ENCODE assay signal across 11 cellular contexts in genomic region chr15:65533057-65533752, GRCh38. TPM values are rescaled to one million over a fixed set of nuclear protein-coding genes. Genes with fewer than 3 reads are reported as not detected.
DNase-seq lines count a peak whose midpoint lies in the region; ATAC-seq and TF ChIP-seq lines count a peak whose summit lies in the region.
"Had no signal": no experiment of that assay in that cellular context is flagged by ENCODE, and none has a peak within 500 bp of the region (broad histone marks: within the 10 kb centered on the region; RNA-seq: fewer than 3 reads in every experiment).

No MANE protein-coding gene starts in this region.

- POLR2A ChIA-PET in PC-3 (lab: Charles Lee; ENCODE audit: unreplicated experiment) = no interaction called here

- peak; percentile 6 for DNase-seq in NCI-H510A treated with DMSO at 0.1 percent for 48 hours (lab: John Stamatoyannopoulos, UW)
- DNase-seq in NCI-H510A (lab: John Stamatoyannopoulos, UW) = no peak
- DNase-seq in PC-3 = no peak
- no peak for DNase-seq in sigmoid colon
- no peak for DNase-seq in OCI-M1 (lab: John Stamatoyannopoulos, UW)
- DNase-seq in stimulated activated CD4-positive, alpha-beta T cell treated with anti-CD3 and anti-CD28 coated beads, Interleukin-4, amount 100 ng/mL, for 4 hours = no peak

- ATAC-seq in PC-3 (no peak), esophagus mucosa (peak; percentile 68), GM21529 (IDR thresholded peaks at IDR 0.05; ENCODE audit: unreplicated experiment) (no peak)
- ATAC-seq: gastroesophageal sphincter had no signal

- peak overlapping the region; percentile 10; the same call in 1 of the 2 replicates for H3K27ac ChIP-seq in PC-3 (ENCODE audit: low read length)
- peak overlapping the region in 3 of 4 donors; percentile 57 to 84 (median 81) for H3K27ac ChIP-seq in sigmoid colon
- H3K27ac ChIP-seq: ascending aorta, gastroesophageal sphincter, tibial nerve had no signal

- intact Hi-C loops in PC-3 (cut with micrococcal nuclease) = loop anchor here (5.0 kb wide), 1 partner anchor 44 kb away; no protein-coding TSS in a partner anchor
- intact Hi-C loops in sigmoid colon (cut with DNase I) = no loop called here

- H3K36me3 ChIP-seq in PC-3 (ENCODE audit: low read depth, low read length) (no peaks in the 10 kb centered on the region), sigmoid colon (no peaks in the 10 kb centered on the region)
- H3K36me3 ChIP-seq: ascending aorta, gastroesophageal sphincter had no signal

- CTCF ChIA-PET in PC-3 (lab: Charles Lee) = no interaction called here

- WGBS in sigmoid colon, 2 donors = 37 to 75% methylated on average over 5 of the region's 5 CpGs

- H3K9me3 ChIP-seq in PC-3 (ENCODE audit: low read length) (no peaks in the 10 kb centered on the region), sigmoid colon (no peaks in the 10 kb centered on the region)
- H3K9me3 ChIP-seq: ascending aorta, gastroesophageal sphincter, tibial nerve had no signal

- H3F3A ChIP-seq in PC-3 (ENCODE audit: low read length, unreplicated experiment) = no peaks in the 10 kb centered on the region

- peak overlapping the region; percentile 97 for H3K4me2 ChIP-seq in PC-3 (ENCODE audit: low read length)

- no peak overlapping the region for H2AFZ ChIP-seq in PC-3 (ENCODE audit: low read length)

- BruUV-seq in PC-3 (replicated peaks; lab: Mats Ljungman, UMichigan) = no TSS peak

- peaks cover 74% of the 10 kb centered on the region for H3K79me2 ChIP-seq in PC-3 (ENCODE audit: low read length)

- H3K4me3 ChIP-seq in PC-3 (ENCODE audit: low read length) (peak overlapping the region; percentile 95; the same call in 1 of the 2 replicates), sigmoid colon (no peak overlapping the region)
- H3K4me3 ChIP-seq: ascending aorta, gastroesophageal sphincter, tibial nerve had no signal

- peaks cover 43% of the 10 kb centered on the region for H4K20me1 ChIP-seq in PC-3 (ENCODE audit: low read length)

- no peak for TF ChIP-seq POLR2A in sigmoid colon (IDR thresholded peaks at IDR 0.05)

- H3K9me2 ChIP-seq in PC-3 (replicated peaks; ENCODE audit: low read length) = no peaks in the 10 kb centered on the region

- no peak for TF ChIP-seq CTCF in PC-3 (conservative IDR thresholded peaks at IDR 0.05; ENCODE audit: low read depth, low read length)
- no peak for TF ChIP-seq CTCF in sigmoid colon (IDR thresholded peaks at IDR 0.05)

- no peak overlapping the region for H3K9ac ChIP-seq in PC-3 (ENCODE audit: low read length)

- peaks cover 21% of the 10 kb centered on the region for H3K4me1 ChIP-seq in PC-3 (ENCODE audit: insufficient read depth, low read length)
- H3K4me1 ChIP-seq in sigmoid colon = peaks cover 0 to 36% (median 22%) of the 10 kb centered on the region in 4 donors

- H3K27me3 ChIP-seq in PC-3 (ENCODE audit: low read length) = no peaks in the 10 kb centered on the region
- no peaks in the 10 kb centered on the region for H3K27me3 ChIP-seq in sigmoid colon
- H3K27me3 ChIP-seq: ascending aorta, gastroesophageal sphincter, tibial nerve had no signal

- no peak for TF ChIP-seq EP300 in sigmoid colon (IDR thresholded peaks at IDR 0.05)

RNA-seq across cellular contexts. Expression of gene HACD3, which starts 2.9 kb away (rescaled TPM):
- total RNA-seq in PC-3 (2014; rRNA removed) = 53.0 and 64.9 TPM in 2 replicates
- total RNA-seq in esophagus mucosa = 17.4 TPM
- 10 to 100 TPM; 26.3 to 37.2 (median 31.6) TPM for total RNA-seq in sigmoid colon
- 10 to 100 TPM in 1 of 3 donors, 1 to 10 TPM in 2; 3.0 to 30.9 (median 7.4) TPM for polyA plus RNA-seq in sigmoid colon

RNA-seq across cellular contexts. Expression of gene DPP8, which starts 15.7 kb away (rescaled TPM):
- total RNA-seq in PC-3 (2014; rRNA removed) (20.0 and 20.6 TPM in 2 replicates), esophagus mucosa (18.2 TPM), sigmoid colon (10 to 100 TPM; 29.5 to 40.3 (median 36.1) TPM)
- polyA plus RNA-seq in sigmoid colon = 10 to 100 TPM in 2 of 3 donors, 1 to 10 TPM in 1; 8.4 to 16.0 (median 14.4) TPM
